17 cellular contexts compared by ENCODE assay signal in genomic region chr3:67610458-67610857, GRCh38. TPM values are rescaled to one million over a fixed set of nuclear protein-coding genes. Genes with fewer than 3 reads are reported as not detected.
DNase-seq lines count a peak whose midpoint lies in the region; ATAC-seq, FAIRE-seq and TF ChIP-seq lines count a peak whose summit lies in the region.
"Had no signal": no experiment of that assay in that cellular context is flagged by ENCODE, and none has a peak within 500 bp of the region (broad histone marks: within the 10 kb centered on the region; RNA-seq: fewer than 3 reads in every experiment).

No MANE protein-coding gene starts in this region.

- no peaks in the 10 kb centered on the region for H3K27me3 Mint-ChIP-seq in chondrocyte (ENCODE audit: low read depth)

- in situ Hi-C loops in Caki2 (cut with HindIII; ENCODE audit: low pct_unique_long_range_greater_than_20kb, low sequenced_read_pairs) (no loop called here), IMR-90 (cut with MboI; ENCODE audit: low sequenced_read_pairs) (no loop called here), HepG2 (cut with HindIII; ENCODE audit: extremely low pct_ligation_motif_present, low pct_unique_long_range_greater_than_20kb) (no loop called here)

- peak overlapping the region; percentile 45 for H2BK5ac ChIP-seq in IMR-90 (ENCODE audit: low read depth, low read length, poor library complexity, severe bottlenecking)

- H3K4me1 ChIP-seq in IMR-90 (ENCODE audit: control insufficient read depth, insufficient read depth, low read length) (peaks cover 3% of the 10 kb centered on the region; the same call in 1 of the 2 replicates), HepG2 (ENCODE audit: insufficient read depth, low read length) (peaks cover 18% of the 10 kb centered on the region; the same call in 1 of the 2 replicates)

- H3K27me3 ChIP-seq in IMR-90 (ENCODE audit: control insufficient read depth, insufficient read depth, low read length) (no peaks in the 10 kb centered on the region), HepG2 (ENCODE audit: control insufficient read depth in 1 of 2, insufficient read depth in 2 of 2, low read length in 2 of 2) (no peaks in the 10 kb centered on the region), dorsolateral prefrontal cortex (no peaks in the 10 kb centered on the region)
- H3K27me3 ChIP-seq: gastrocnemius medialis had no signal

- 0 out of 2 replicates have a peak overlapping the region, but pooled peaks have one; percentile 23 for H2AK5ac ChIP-seq in IMR-90 (ENCODE audit: low read depth, low read length)

- no peak overlapping the region for H3K9ac ChIP-seq in IMR-90 (ENCODE audit: low read depth, low read length)
- no peak overlapping the region for H3K9ac ChIP-seq in HepG2 (ENCODE audit: insufficient read depth, low read depth, low read length)

- no peak overlapping the region for H2BK120ac ChIP-seq in IMR-90 (ENCODE audit: low read depth, low read length)

- TF ChIP-seq CTCF in IMR-90 (conservative IDR thresholded peaks at IDR 0.05; ENCODE audit: low read depth, low read length) (no peak), chondrocyte (IDR thresholded peaks at IDR 0.05) (no peak), HepG2 (CRISPR knock-in tag; IDR thresholded peaks at IDR 0.05) (no peak), dorsolateral prefrontal cortex (IDR thresholded peaks at IDR 0.05 in 54 of 56, conservative IDR thresholded peaks at IDR 0.05 in 2 of 56; ENCODE audit: low read depth in 1 of 56, partially characterized antibody in 56 of 56) (no peak)

- DNase-seq in Caki2 (ENCODE audit: low read depth) (peak; percentile 59), IMR-90 (peak; percentile 85), chondrocyte (ENCODE audit: low spot score) (no peak), HepG2 (ENCODE audit: low spot score) (peak; percentile 35), dorsolateral prefrontal cortex (no peak), LoVo (ENCODE audit: low spot score) (no peak)
- no peak for DNase-seq in activated CD4-positive, alpha-beta T cell treated with anti-CD3 and anti-CD28 coated beads, Interleukin-2, amount 50 U/mL, for 4 hours
- no peak for DNase-seq in effector CD4-positive, alpha-beta T cell
- DNase-seq: activated naive CD4-positive, alpha-beta T cell; C1 segment of cervical spinal cord; gastrocnemius medialis; NCI-H1417 treated with DMSO at 0.1 percent for 48 hours; NCI-H524 treated with DMSO at 0.1 percent for 48 hours; stimulated activated naive CD8-positive, alpha-beta T cell treated with anti-CD3 and anti-CD28 coated beads, Interleukin-15, Interleukin-2, amounts not matched to agents 100 U/mL and 50 U/mL, for 24 hours had no signal

- no peak overlapping the region for H4K8ac ChIP-seq in IMR-90 (ENCODE audit: low read depth in 2 of 2, low read length in 2 of 2)

- ATAC-seq in IMR-90 (ENCODE audit: low read depth) (peak; percentile 58; the same call in 1 of the 2 replicates), HepG2 (peak; percentile 30; the same call in 1 of the 3 replicates)
- ATAC-seq: gastrocnemius medialis; stimulated activated naive CD8-positive, alpha-beta T cell treated with anti-CD3 and anti-CD28 coated beads, Interleukin-15, Interleukin-2, amounts not matched to agents 100 U/mL and 50 U/mL, for 24 hours had no signal

- H3K79me1 ChIP-seq in IMR-90 (ENCODE audit: low read depth in 1 of 2, low read length in 2 of 2): peaks cover 15 to 41% of the 10 kb centered on the region in 2 experiments

- H3K4me2 ChIP-seq in IMR-90 (ENCODE audit: low read depth, low read length) (no peak overlapping the region), HepG2 (ENCODE audit: low read depth, low read length) (no peak overlapping the region)

- H2AFZ ChIP-seq in IMR-90 (replicated peaks; ENCODE audit: low read length, poor library complexity) (no peak overlapping the region), HepG2 (ENCODE audit: low read length) (no peak overlapping the region)

- H3K36me3 ChIP-seq in IMR-90 (ENCODE audit: control insufficient read depth, insufficient read depth, low read length) (peaks cover 10% of the 10 kb centered on the region), HepG2 (replicated peaks in 1 of 2; ENCODE audit: control insufficient read depth in 1 of 2, insufficient read depth in 2 of 2, low read length in 2 of 2) (peaks cover 12 to 32% of the 10 kb centered on the region in 2 experiments)

- peak overlapping the region; percentile 22 for H3K27ac Mint-ChIP-seq in chondrocyte (ENCODE audit: unreplicated experiment)

- TF ChIP-seq EP300 in HepG2 (IDR thresholded peaks at IDR 0.05; ENCODE audit: low read depth in 2 of 2, low read length in 2 of 2) (no peak), HepG2 (CRISPR knock-in tag; IDR thresholded peaks at IDR 0.05; ENCODE audit: borderline replicate concordance) (no peak)

- peaks cover 11% of the 10 kb centered on the region for H3K4me1 Mint-ChIP-seq in chondrocyte (ENCODE audit: low read depth)

- TF ChIP-seq POLR2A in IMR-90 (IDR thresholded peaks at IDR 0.05; ENCODE audit: low read depth, low read length) (no peak), HepG2 (IDR thresholded peaks at IDR 0.05; ENCODE audit: insufficient read depth in 1 of 2, low read depth in 2 of 2, low read length in 2 of 2) (no peak)

- 0 out of 2 replicates have a peak overlapping the region, but pooled peaks have one; percentile 47 for H2BK20ac ChIP-seq in IMR-90 (ENCODE audit: low read depth, low read length)

- H3K4me3 ChIP-seq in IMR-90 (ENCODE audit: insufficient read depth, low read depth, low read length): no peak overlapping the region
- no peak overlapping the region for H3K4me3 ChIP-seq in HepG2 (replicated peaks in 1 of 3; ENCODE audit: insufficient read depth in 1 of 3, low read depth in 2 of 3, low read length in 3 of 3)
- no peak overlapping the region for H3K4me3 ChIP-seq in dorsolateral prefrontal cortex
- H3K4me3 ChIP-seq: gastrocnemius medialis, HAP-1 had no signal

- H4K91ac ChIP-seq in IMR-90 (ENCODE audit: insufficient read depth, low read depth, low read length): no peak overlapping the region

- H3K9me3 Mint-ChIP-seq in chondrocyte (ENCODE audit: low read depth): peaks cover 11% of the 10 kb centered on the region

- H3K9me3 ChIP-seq in IMR-90 (ENCODE audit: control insufficient read depth, insufficient read depth, low read length): no peaks in the 10 kb centered on the region
- no peaks in the 10 kb centered on the region for H3K9me3 ChIP-seq in HepG2 (ENCODE audit: low read length)
- H3K9me3 ChIP-seq: gastrocnemius medialis, HAP-1 had no signal

- TF ChIP-seq RAD21 in IMR-90 (IDR thresholded peaks at IDR 0.05; ENCODE audit: low read length) (no peak), HepG2 (CRISPR knock-in tag; IDR thresholded peaks at IDR 0.05) (no peak)

- no peak overlapping the region for H2AK9ac ChIP-seq in IMR-90 (replicated peaks; ENCODE audit: low read depth, low read length, poor library complexity)

- H3K18ac ChIP-seq in IMR-90 (ENCODE audit: low read depth, low read length): no peak overlapping the region

- peaks cover 14% of the 10 kb centered on the region for H3K36me3 Mint-ChIP-seq in chondrocyte (ENCODE audit: low read depth)

- H2BK15ac ChIP-seq in IMR-90 (ENCODE audit: low read depth, low read length): no peak overlapping the region; the same call in 2 of the 3 replicates

- BruUV-seq in IMR-90 (replicated peaks; lab: Mats Ljungman, UMichigan) (no TSS peak), HepG2 (replicated peaks; lab: Mats Ljungman, UMichigan) (no TSS peak)

- intact Hi-C loops in IMR-90 (cut with micrococcal nuclease): no loop called here
- intact Hi-C loops in HepG2 (cut with micrococcal nuclease; ENCODE audit: unreplicated experiment): no loop called here
- intact Hi-C loops in dorsolateral prefrontal cortex (cut with DNase I): no loop called here

- WGBS in IMR-90 (ENCODE audit: extremely low coverage in 2 of 2, insufficient read length in 1 of 2), 2 experiments: no CpG with 5 or more reads among the region's 1 CpG
- WGBS in HepG2 (ENCODE audit: low lambda C conversion rate): 100% methylated on average over 1 of the region's 1 CpG

- H3K4me3 Mint-ChIP-seq in chondrocyte (ENCODE audit: unreplicated experiment): no peak overlapping the region

- peak overlapping the region; percentile 37; the same call in 1 of the 2 replicates for H3K4ac ChIP-seq in IMR-90 (ENCODE audit: low read depth, low read length)

- H3K79me2 ChIP-seq in HepG2 (ENCODE audit: insufficient read depth, low read length): no peaks in the 10 kb centered on the region

- no peak overlapping the region for H3K56ac ChIP-seq in IMR-90 (ENCODE audit: extremely low read depth, insufficient read depth, low read length)

- H4K20me1 ChIP-seq in IMR-90 (ENCODE audit: insufficient read depth, low read length) (no peaks in the 10 kb centered on the region), HepG2 (ENCODE audit: insufficient read depth, low read length) (no peaks in the 10 kb centered on the region)

- dilution Hi-C loops in IMR-90 (cut with HindIII; ENCODE audit: low sequenced_read_pairs, unreplicated experiment): no loop called here

- H3K23ac ChIP-seq in IMR-90 (ENCODE audit: low read depth, low read length): peak overlapping the region; percentile 22; the same call in 1 of the 2 replicates

- no peak overlapping the region for H3K27ac ChIP-seq in IMR-90 (ENCODE audit: insufficient read depth, low read length)
- H3K27ac ChIP-seq in HepG2 (ENCODE audit: extremely low read length, insufficient read depth, low read length): no peak overlapping the region
- no peak overlapping the region for H3K27ac ChIP-seq in dorsolateral prefrontal cortex
- H3K27ac ChIP-seq: gastrocnemius medialis, RWPE1 had no signal

- no peak for FAIRE-seq in HepG2 (lab: Jason Lieb, UNC)
- FAIRE-seq: GM18507 had no signal

- CTCF ChIA-PET in IMR-90 (lab: Yijun Ruan, JAX): no interaction called here
- CTCF ChIA-PET in HepG2 (lab: Yijun Ruan, JAX; ENCODE audit: low intra/inter-chr PET ratio, low total read pairs): no interaction called here

- peaks cover 5% of the 10 kb centered on the region; the same call in 1 of the 2 replicates for H3K9me1 ChIP-seq in IMR-90 (ENCODE audit: insufficient read depth, low read length)

- H4K5ac ChIP-seq in IMR-90 (ENCODE audit: low read depth, low read length): no peak overlapping the region

- H3K14ac ChIP-seq in IMR-90 (replicated peaks; ENCODE audit: low read depth, low read length): no peak overlapping the region; the same call in 1 of the 2 replicates

- POLR2A ChIA-PET in IMR-90 (lab: Charles Lee; ENCODE audit: unreplicated experiment) (no interaction called here), HepG2 (lab: Yijun Ruan, JAX) (interaction anchor here (0.9 kb wide), 1 partner anchor 45 kb away, joined by 3 read pairs; no protein-coding TSS in a partner anchor)

RNA-seq across cellular contexts. Expression of gene SUCLG2, which starts 44.0 kb away (rescaled TPM):
- 36.7 and 45.5 TPM in 2 replicates for total RNA-seq in Caki2 (2014; rRNA removed; shearing (Covaris generic); ENCODE audit: low replicate concordance)
- total RNA-seq in IMR-90 (2012; rRNA removed) (34.6 and 45.5 TPM in 2 replicates), chondrocyte (22.0 to 28.0 TPM (median 24.3 TPM) in 3 replicates), HepG2 (2016; rRNA removed; fragmentation: Illumina TruSeq; extraction: Trizol) (64.9 and 79.4 TPM in 2 replicates), dorsolateral prefrontal cortex (10 to 100 TPM in 119 of 120 experiments, 1 to 10 TPM in 1; 9.6 to 43.6 (median 17.6) TPM)
- polyA plus RNA-seq in IMR-90 (2012; rRNA removed) (21.4 and 26.8 TPM in 2 replicates), HepG2 (2011; rRNA removed) (13.5 and 21.4 TPM in 2 replicates)
- polyA plus RNA-seq in IMR-90 (2012; cell fraction: cytosol; rRNA removed): 5.3 TPM in 2 replicates
- polyA plus RNA-seq in IMR-90 (2012; cell fraction: nucleus; rRNA removed; ENCODE audit: low replicate concordance): 1.3 and 8.4 TPM in 2 replicates
- total RNA-seq in HepG2 (2016; cell fraction: cytosol; rRNA removed; fragmentation: Illumina TruSeq; extraction: Trizol; ENCODE audit: low read depth): 33.0 and 34.5 TPM in 2 replicates
- 65.0 and 77.2 TPM in 2 replicates for total RNA-seq in HepG2 (2016; cell fraction: insoluble cytoplasmic fraction; rRNA removed; fragmentation: Illumina TruSeq; extraction: Trizol)
- total RNA-seq in HepG2 (2016; cell fraction: membrane; rRNA removed; fragmentation: Illumina TruSeq; extraction: Trizol): 28.2 and 33.3 TPM in 2 replicates
- total RNA-seq in HepG2 (2016; cell fraction: nucleus; rRNA removed; fragmentation: Illumina TruSeq; extraction: Trizol): 40.6 and 43.6 TPM in 2 replicates
- 12.9 and 15.9 TPM in 2 replicates for polyA plus RNA-seq in HepG2 (2011; cell fraction: cytosol; rRNA removed)
- polyA plus RNA-seq in HepG2 (2011; cell fraction: nucleus; rRNA removed): 3.4 and 4.4 TPM in 2 replicates
- 27.9 and 45.3 TPM in 2 replicates for polyA plus RNA-seq in HepG2 (2012)
- 10.9 and 11.1 TPM in 2 replicates for polyA plus RNA-seq in HepG2 (2016; cell fraction: cytosol; fragmentation: Illumina TruSeq; extraction: Trizol; ENCODE audit: low read depth)
- 70.4 and 76.1 TPM in 2 replicates for polyA plus RNA-seq in HepG2 (2016; cell fraction: insoluble cytoplasmic fraction; fragmentation: Illumina TruSeq; extraction: Trizol; ENCODE audit: low read depth)
- polyA plus RNA-seq in HepG2 (2016; cell fraction: membrane; fragmentation: Illumina TruSeq; extraction: Trizol; ENCODE audit: low read depth): 20.7 and 22.2 TPM in 2 replicates
- 25.5 and 26.9 TPM in 2 replicates for polyA plus RNA-seq in HepG2 (2016; cell fraction: nucleus; fragmentation: Illumina TruSeq; extraction: Trizol; ENCODE audit: insufficient read depth, low read depth)
- polyA minus RNA-seq in HepG2 (2011; rRNA and poly(A)+ RNA removed; ENCODE audit: low replicate concordance): 5.1 and 7.9 TPM in 2 replicates
- polyA minus RNA-seq in HepG2 (2011; cell fraction: cytosol; rRNA and poly(A)+ RNA removed): 20.6 and 21.5 TPM in 2 replicates
- polyA minus RNA-seq in HepG2 (2011; cell fraction: nucleus; rRNA and poly(A)+ RNA removed): 30.3 and 32.4 TPM in 2 replicates

Comparison
In these comparisons a context has a peak if more than half of its experiments do, and no peak if none do; other contexts are left out.
1. DNase-seq: peak in Caki2 (single experiment), IMR-90 (single experiment) and HepG2 (single experiment); none in chondrocyte (single experiment), dorsolateral prefrontal cortex (0 of 10), activated CD4-positive, alpha-beta T cell treated with anti-CD3 and anti-CD28 coated beads, Interleukin-2, amount 50 U/mL, for 4 hours (0 of 2), LoVo (single experiment) and effector CD4-positive, alpha-beta T cell (single experiment).